Comparison of ENCODE assay signal across 21 cellular contexts in the genomic region with DNA sequence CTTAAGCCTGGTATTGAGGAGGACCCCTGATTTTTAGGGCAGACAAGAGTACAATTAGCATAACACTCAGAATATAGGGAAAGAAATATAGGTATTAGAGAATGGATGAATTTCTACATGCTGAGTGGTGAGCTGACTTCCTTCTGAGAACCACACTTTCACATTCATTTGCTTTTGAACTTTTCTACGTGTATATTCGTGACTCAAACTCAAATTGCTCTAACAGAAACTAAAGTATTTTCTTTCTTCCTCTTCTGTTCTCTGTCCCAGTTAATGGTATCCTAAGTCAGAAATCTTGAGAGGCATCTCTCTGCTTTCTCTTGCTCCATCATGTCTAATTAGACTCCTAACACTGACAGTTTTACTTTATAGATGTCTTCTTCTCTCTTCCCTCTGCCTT.
DNase-seq lines count a peak whose midpoint lies in the region; ATAC-seq and TF ChIP-seq lines count a peak whose summit lies in the region.
"Had no signal": no experiment of that assay in that cellular context is flagged by ENCODE, and none has a peak within 500 bp of the region (broad histone marks: within the 10 kb centered on the region; RNA-seq: fewer than 3 reads in every experiment).

No MANE protein-coding gene starts in this region.

- no TSS peak for BruUV-seq in A673 (replicated peaks; lab: Mats Ljungman, UMichigan)

- no peaks in the 10 kb centered on the region for H3K27me3 ChIP-seq in A673 (replicated peaks; ENCODE audit: insufficient read depth, low read depth, low read length, poor library complexity)
- H3K27me3 ChIP-seq: neutrophil had no signal

- ATAC-seq in GM18870 (IDR thresholded peaks at IDR 0.05; ENCODE audit: unreplicated experiment) (peak; percentile 58), GM21717 (IDR thresholded peaks at IDR 0.05; ENCODE audit: unreplicated experiment) (peak; percentile 81), HG03520 (IDR thresholded peaks at IDR 0.05; ENCODE audit: unreplicated experiment) (peak; percentile 69), GM18517 (IDR thresholded peaks at IDR 0.05; ENCODE audit: unreplicated experiment) (no peak), GM21529 (IDR thresholded peaks at IDR 0.05; ENCODE audit: unreplicated experiment) (no peak)

- no peak for TF ChIP-seq CTCF in GM12865 (IDR thresholded peaks at IDR 0.05; ENCODE audit: insufficient read depth, low read depth, low read length, missing control alignments)
- TF ChIP-seq CTCF in A673 (conservative IDR thresholded peaks at IDR 0.05; ENCODE audit: low read depth, low read length), result no peak

- CTCF ChIA-PET in A673 (lab: Charles Lee), result no interaction called here

- intact Hi-C loops in A673 (cut with micrococcal nuclease; ENCODE audit: unreplicated experiment), result no loop called here

- no peaks in the 10 kb centered on the region for H3K4me1 ChIP-seq in A673 (ENCODE audit: insufficient read depth, low read length, poor library complexity, severe bottlenecking)
- H3K4me1 ChIP-seq: prostate gland had no signal

- H3K4me3 ChIP-seq in GM12865 (ENCODE audit: low read depth, low read length), result no peak overlapping the region
- H3K4me3 ChIP-seq in A673 (ENCODE audit: low read depth, low read length, poor library complexity, severe bottlenecking), result no peak overlapping the region
- H3K4me3 ChIP-seq: prostate gland had no signal

- DNase-seq in GM12865 (ENCODE audit: low read depth) (peak; percentile 21), A673 (ENCODE audit: low spot score) (no peak), NCI-H2196 (lab: John Stamatoyannopoulos, UW; ENCODE audit: unreplicated experiment) (no peak)
- DNase-seq: activated CD4-positive, alpha-beta T cell treated with anti-CD3 and anti-CD28 coated beads for 1 hour; activated T-cell treated with anti-CD3 and anti-CD28 coated beads, Interleukin-2, amount 50 U/mL, for 1 hour; amniotic stem cell; C1 segment of cervical spinal cord; caudate nucleus; dermis blood vessel endothelial cell; KBM-7; kidney glomerular epithelial cell; mammary epithelial cell; NCI-H1694 treated with DMSO at 0.1 percent for 48 hours; OCI-M1 had no signal

- no peaks in the 10 kb centered on the region for H3K36me3 ChIP-seq in A673 (ENCODE audit: insufficient read depth, low read length, poor library complexity, severe bottlenecking)
- H3K36me3 ChIP-seq: neutrophil, prostate gland had no signal

- H3K9me3 ChIP-seq in A673 (ENCODE audit: low read depth, low read length, poor library complexity, severe bottlenecking), result no peaks in the 10 kb centered on the region
- H3K9me3 ChIP-seq: neutrophil, prostate gland had no signal

- no peak overlapping the region for H3K27ac ChIP-seq in A673 (ENCODE audit: low read depth, low read length, poor library complexity, severe bottlenecking)
- H3K27ac ChIP-seq: neutrophil, prostate gland had no signal

- POLR2A ChIA-PET in A673 (lab: Charles Lee; ENCODE audit: low non-redundant PET), result no interaction called here

Comparison
In these comparisons a context has a peak if more than half of its experiments do, and no peak if none do; other contexts are left out.
1. ATAC-seq: peak in GM18870 (single experiment), GM21717 (single experiment) and HG03520 (single experiment); none in GM18517 (single experiment) and GM21529 (single experiment).